In the genomic region with DNA sequence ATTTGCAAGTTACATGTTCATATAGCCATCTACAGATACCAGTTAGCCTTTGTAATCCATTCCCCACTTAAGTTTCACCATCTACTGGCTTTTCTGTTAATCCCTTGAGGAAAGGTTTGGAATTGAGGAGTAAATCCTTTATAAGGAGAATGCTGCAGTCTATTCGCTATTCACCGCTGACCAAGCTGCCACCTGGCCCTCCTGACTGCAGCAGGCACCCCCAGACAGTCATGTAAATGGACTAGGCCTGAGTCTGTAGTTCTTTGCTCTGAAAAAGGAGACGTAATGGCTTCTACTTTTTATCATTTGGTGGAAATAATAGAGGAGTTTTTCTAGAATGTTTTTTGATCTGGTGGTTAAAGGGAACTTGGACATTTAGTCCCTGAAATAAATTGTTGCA, we compare ENCODE assay signal across 23 cellular contexts. TPM values are rescaled to one million over a fixed set of nuclear protein-coding genes. Genes with fewer than 3 reads are reported as not detected.
"Had no signal": no experiment of that assay in that cellular context is flagged by ENCODE, and none has a peak within 500 bp of the region (broad histone marks: within the 10 kb centered on the region; RNA-seq: fewer than 3 reads in every experiment).

No MANE protein-coding gene starts in this region.

- H3K27ac Mint-ChIP-seq: stimulated activated memory B cell treated with anti-CD40 and anti-IgM and Interleukin-4, amounts not matched to agents 10 μg/mL and 1 μg/mL and 100 μg/mL, for 72 hours; stimulated activated naive CD8-positive, alpha-beta T cell treated with anti-CD3 and anti-CD28 coated beads, Interleukin-15, Interleukin-2, amounts not matched to agents 100 ng/mL and 50 ng/mL, for 24 hours had no signal

- ATAC-seq: esophagus mucosa; heart left ventricle; mucosa of descending colon; naive thymus-derived CD8-positive, alpha-beta T cell; psoas muscle; right lobe of liver; stimulated activated memory B cell treated with anti-CD40 and anti-IgM and Interleukin-4, amounts not matched to agents 10 μg/mL and 1 μg/mL and 100 μg/mL, for 72 hours had no signal

- H3K4me3 Mint-ChIP-seq: stimulated activated memory B cell treated with anti-CD40 and anti-IgM and Interleukin-4, amounts not matched to agents 10 μg/mL and 1 μg/mL and 100 μg/mL, for 72 hours; stimulated activated naive CD8-positive, alpha-beta T cell treated with anti-CD3 and anti-CD28 coated beads, Interleukin-15, Interleukin-2, amounts not matched to agents 100 ng/mL and 50 ng/mL, for 24 hours had no signal

- H3K36me3 Mint-ChIP-seq: naive thymus-derived CD8-positive, alpha-beta T cell; stimulated activated memory B cell treated with anti-CD40 and anti-IgM and Interleukin-4, amounts not matched to agents 10 μg/mL and 1 μg/mL and 100 μg/mL, for 72 hours had no signal

- H3K9me3 ChIP-seq: heart left ventricle, mucosa of descending colon, psoas muscle, right lobe of liver, tibial artery, upper lobe of left lung, uterus had no signal

- DNase-seq: effector memory CD4-positive, alpha-beta T cell; heart left ventricle; hippocampal formation; kidney glomerular epithelial cell; mucosa of descending colon; naive thymus-derived CD8-positive, alpha-beta T cell; occipital lobe; psoas muscle; retina; right lobe of liver; stimulated activated CD4-positive, alpha-beta T cell treated with anti-CD3 and anti-CD28 coated beads, Interleukin-4, amount 100 ng/mL, for 1 hour; stimulated activated CD8-positive, alpha-beta memory T cell treated with anti-CD3 and anti-CD28 coated beads, Interleukin-4, amount 100 ng/mL, for 48 hours; tibial artery; upper lobe of left lung; uterus had no signal

- H3K9me3 Mint-ChIP-seq: naive thymus-derived CD8-positive, alpha-beta T cell; stimulated activated memory B cell treated with anti-CD40 and anti-IgM and Interleukin-4, amounts not matched to agents 10 μg/mL and 1 μg/mL and 100 μg/mL, for 72 hours; stimulated activated naive CD8-positive, alpha-beta T cell treated with anti-CD3 and anti-CD28 coated beads, Interleukin-15, Interleukin-2, amounts not matched to agents 100 ng/mL and 50 ng/mL, for 24 hours had no signal

RNA-seq across cellular contexts. Expression of gene HIGD2B, which starts 3.2 kb away (rescaled TPM):
- total RNA-seq: esophagus mucosa, fibroblast of lung, glomerular endothelial cell, liver, mucosa of descending colon, psoas muscle, temporal lobe, upper lobe of left lung, uterus had no signal

RNA-seq across cellular contexts. Expression of gene GOLGA6B, which starts 28.3 kb away (rescaled TPM):
- total RNA-seq: esophagus mucosa; fibroblast of lung; frontal cortex; glomerular endothelial cell; heart left ventricle; mucosa of descending colon; naive thymus-derived CD8-positive, alpha-beta T cell; occipital lobe; psoas muscle; temporal lobe; upper lobe of left lung; uterus had no signal
